ENCODE assay signal across 23 cellular contexts in genomic region chr17:81895400-81895799, GRCh38. TPM values are rescaled to one million over a fixed set of nuclear protein-coding genes. Genes with fewer than 3 reads are reported as not detected.
"Had no signal": no experiment of that assay in that cellular context is flagged by ENCODE, and none has a peak within 500 bp of the region (broad histone marks: within the 10 kb centered on the region; RNA-seq: fewer than 3 reads in every experiment).

No MANE protein-coding gene starts in this region.

- DNase-seq: dermis blood vessel endothelial cell; dorsolateral prefrontal cortex; effector CD4-positive, alpha-beta T cell; effector memory CD4-positive, alpha-beta T cell; esophagus squamous epithelium; foreskin fibroblast; foreskin melanocyte; gastrocnemius medialis; glutamatergic neuron; head of caudate nucleus; heart right ventricle; hippocampal formation; left cardiac atrium; left lung; left ventricle myocardium superior; lower lobe of right lung; mesenchymal stem cell; mucosa of descending colon had no signal

- H3K4me3 Mint-ChIP-seq: mesothelial cell of epicardium had no signal

- H3K4me3 ChIP-seq: coronary artery, dorsolateral prefrontal cortex, esophagus squamous epithelium, gastrocnemius medialis, heart right ventricle, left lung, lower lobe of right lung, mucosa of descending colon had no signal

- H3K27ac ChIP-seq: coronary artery, dorsolateral prefrontal cortex, esophagus squamous epithelium, gastrocnemius medialis, heart right ventricle, left lung, lower lobe of right lung had no signal

- H3K27me3 ChIP-seq: dorsolateral prefrontal cortex, esophagus squamous epithelium, gastrocnemius medialis, heart right ventricle, left lung had no signal

- ATAC-seq: gastrocnemius medialis, heart right ventricle, left cardiac atrium, left lung, left ventricle myocardium superior, lower lobe of right lung, mucosa of descending colon had no signal

- H3K9me3 Mint-ChIP-seq: mesothelial cell of epicardium had no signal

- H3K9me3 ChIP-seq: esophagus squamous epithelium, gastrocnemius medialis, heart right ventricle, left lung, lower lobe of right lung, mucosa of descending colon had no signal

- H3K27ac Mint-ChIP-seq: mesothelial cell of epicardium had no signal

RNA-seq across cellular contexts. Expression of gene NPB, which starts 6.6 kb away (rescaled TPM):
- total RNA-seq: dermis blood vessel endothelial cell, lung microvascular endothelial cell, mesenteric fat pad had no signal
- polyA plus RNA-seq: keratinocyte had no signal
